Comparison of ENCODE assay signal across 8 cellular contexts in genomic region chr7:139682136-139683013, GRCh38.
DNase-seq lines count a peak whose midpoint lies in the region; ATAC-seq and TF ChIP-seq lines count a peak whose summit lies in the region.

No MANE protein-coding gene starts in this region.

- no peak for TF ChIP-seq EP300 in tibial nerve (IDR thresholded peaks at IDR 0.05)

- H3K27ac Mint-ChIP-seq in CD14-positive monocyte: peak overlapping the region; percentile 62 to 96 (median 94)
- peak overlapping the region; percentile 24 for H3K27ac Mint-ChIP-seq in activated B cell treated with CpG ODN at 0.5 μM for 24 hours

- peaks cover 2% of the 10 kb centered on the region; the same call in 1 of the 2 replicates for H3K9me3 ChIP-seq in BE2C
- H3K9me3 ChIP-seq in tibial nerve: peaks cover 0 to 17% (median 0%) of the 10 kb centered on the region in 4 donors

- no peak for TF ChIP-seq POLR2A in tibial nerve (IDR thresholded peaks at IDR 0.05)

- no peak overlapping the region for H3K4me3 ChIP-seq in fibroblast of villous mesenchyme (ENCODE audit: low read depth, low read length)
- no peak overlapping the region for H3K4me3 ChIP-seq in BE2C (ENCODE audit: low read depth, low read length)
- H3K4me3 ChIP-seq in tibial nerve: no peak overlapping the region

- H3K27ac ChIP-seq in tibial nerve: no peak overlapping the region

- H3K36me3 Mint-ChIP-seq in CD14-positive monocyte: peaks cover 39 to 55% of the 10 kb centered on the region in 2 donors
- peaks cover 11% of the 10 kb centered on the region for H3K36me3 Mint-ChIP-seq in activated B cell treated with CpG ODN at 0.5 μM for 24 hours (ENCODE audit: low read depth)

- intact Hi-C loops in CD14-positive monocyte (cut with micrococcal nuclease): loop anchor here (5.0 kb wide), 1 partner anchor 35 kb away; no protein-coding TSS in a partner anchor
- intact Hi-C loops in activated B cell treated with CpG ODN at 0.5 μM for 24 hours (cut with micrococcal nuclease): no loop called here

- H3K4me1 Mint-ChIP-seq in CD14-positive monocyte (peaks cover 45% of the 10 kb centered on the region), activated B cell treated with CpG ODN at 0.5 μM for 24 hours (peaks cover 33% of the 10 kb centered on the region)

- CTCF ChIA-PET in activated B cell treated with CpG ODN at 0.5 μM for 24 hours (lab: Charles Lee): no interaction called here

- DNase-seq in CD14-positive monocyte (ENCODE audit: low spot score) (peak; percentile 51), activated B cell treated with CpG ODN at 0.5 μM for 24 hours (no peak), fibroblast of villous mesenchyme (ENCODE audit: low read depth) (peak; percentile 39), BE2C (no peak), iPS-NIHi11 (ENCODE audit: low spot score) (no peak), tibial nerve (ENCODE audit: low spot score in 2 of 2) (no peak)
- peak; percentile 32 to 50 (median 49) for DNase-seq in stimulated activated CD4-positive, alpha-beta T cell treated with anti-CD3 and anti-CD28 coated beads, TNF-alpha, amount 100 ng/mL, for 48 hours (ENCODE audit: low read depth in 3 of 3)

- H3K9me3 Mint-ChIP-seq in CD14-positive monocyte (peaks cover 0 to 12% (median 10%) of the 10 kb centered on the region in 7 donors), activated B cell treated with CpG ODN at 0.5 μM for 24 hours (peaks cover 11% of the 10 kb centered on the region)

- WGBS in tibial nerve, 2 donors: 76 to 77% methylated on average over 9 of the region's 9 CpGs

- H3K36me3 ChIP-seq in BE2C (no peaks in the 10 kb centered on the region), tibial nerve (peaks cover 0 to 17% (median 5%) of the 10 kb centered on the region in 3 donors)

- POLR2A ChIA-PET in activated B cell treated with CpG ODN at 0.5 μM for 24 hours (lab: Charles Lee): interaction anchor here (0.7 kb wide), 1 partner anchor 8 kb away, joined by 4 read pairs; no protein-coding TSS in a partner anchor

- ATAC-seq in GM21529 (IDR thresholded peaks at IDR 0.05; ENCODE audit: unreplicated experiment) (peak; percentile 39), activated B cell treated with CpG ODN at 0.5 μM for 24 hours (ENCODE audit: low read depth) (peak; percentile 45)

- H3K27me3 ChIP-seq in BE2C (no peaks in the 10 kb centered on the region), tibial nerve (no peaks in the 10 kb centered on the region)

- H3K4me1 ChIP-seq in BE2C: no peaks in the 10 kb centered on the region
- peaks cover 0 to 35% (median 17%) of the 10 kb centered on the region in 4 donors for H3K4me1 ChIP-seq in tibial nerve

- H3K27me3 Mint-ChIP-seq in CD14-positive monocyte (ENCODE audit: low read depth in 3 of 3) (peaks cover 0 to 5% (median 0%) of the 10 kb centered on the region in 3 donors), activated B cell treated with CpG ODN at 0.5 μM for 24 hours (no peaks in the 10 kb centered on the region)

- no peak for TF ChIP-seq CTCF in CD14-positive monocyte (IDR thresholded peaks at IDR 0.05)
- no peak for TF ChIP-seq CTCF in activated B cell treated with CpG ODN at 0.5 μM for 24 hours (IDR thresholded peaks at IDR 0.05)
- no peak for TF ChIP-seq CTCF in fibroblast of villous mesenchyme (IDR thresholded peaks at IDR 0.05; ENCODE audit: insufficient read depth, low read depth, low read length)
- no peak for TF ChIP-seq CTCF in BE2C (IDR thresholded peaks at IDR 0.05; ENCODE audit: low read depth, low read length)
- no peak for TF ChIP-seq CTCF in tibial nerve (IDR thresholded peaks at IDR 0.05)

- H3K4me3 Mint-ChIP-seq in CD14-positive monocyte (no peak overlapping the region), activated B cell treated with CpG ODN at 0.5 μM for 24 hours (no peak overlapping the region)

Comparison
In these comparisons a context has a peak if more than half of its experiments do, and no peak if none do; other contexts are left out.
1. DNase-seq: peak in CD14-positive monocyte (single experiment), fibroblast of villous mesenchyme (single experiment) and stimulated activated CD4-positive, alpha-beta T cell treated with anti-CD3 and anti-CD28 coated beads, TNF-alpha, amount 100 ng/mL, for 48 hours (3 of 3); none in activated B cell treated with CpG ODN at 0.5 μM for 24 hours (single experiment), BE2C (single experiment), iPS-NIHi11 (single experiment) and tibial nerve (0 of 2).